In the genomic region with DNA sequence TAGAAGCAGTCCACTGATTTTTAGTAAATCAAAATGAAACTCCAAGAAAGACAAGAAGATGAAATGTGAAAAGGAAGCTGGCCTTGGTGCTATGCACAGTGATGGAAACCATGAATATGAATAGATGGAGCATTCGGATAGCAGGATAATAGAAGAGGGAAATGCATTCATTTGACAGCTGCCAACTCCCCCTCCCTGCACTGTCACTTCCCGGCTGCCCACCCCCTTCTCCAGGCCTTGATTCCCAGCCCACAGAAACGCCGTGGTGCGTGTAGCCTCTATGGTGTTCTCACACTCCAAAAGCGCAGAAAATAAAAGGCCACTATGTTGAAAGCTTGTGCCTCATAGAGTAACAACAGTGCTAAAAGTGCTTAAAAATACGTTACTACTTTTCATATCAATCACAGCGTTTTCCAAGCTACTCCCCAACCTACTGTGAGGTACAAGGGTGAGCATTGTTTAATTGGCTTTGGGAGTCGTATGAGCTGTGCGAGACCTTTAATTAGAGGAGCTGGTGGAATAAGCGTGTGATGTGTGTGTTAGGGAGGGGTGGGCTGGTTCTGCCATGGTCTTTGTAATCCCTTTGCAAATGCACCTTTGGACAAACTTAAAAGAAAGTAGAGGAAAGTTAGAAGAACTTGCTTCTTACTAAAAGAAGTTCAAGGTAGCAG, we compare ENCODE assay signal across 1 cellular context.
A peak's percentile ranks its signal among the peaks of the same experiment; 100 is the strongest.
TF ChIP-seq lines count a peak whose summit lies in the region.

No MANE protein-coding gene starts in this region.

TF ChIP-seq in H1, 55 proteins besides CTCF, POLR2A, EP300 and RAD21:
- TF ChIP-seq CHD2 (IDR thresholded peaks at IDR 0.05; ENCODE audit: low read length), result no peak
- TF ChIP-seq, protein P1, sequence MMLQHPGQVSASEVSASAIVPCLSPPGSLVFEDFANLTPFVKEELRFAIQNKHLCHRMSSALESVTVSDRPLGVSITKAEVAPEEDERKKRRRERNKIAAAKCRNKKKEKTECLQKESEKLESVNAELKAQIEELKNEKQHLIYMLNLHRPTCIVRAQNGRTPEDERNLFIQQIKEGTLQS (IDR thresholded peaks at IDR 0.05; ENCODE audit: insufficient read depth, low read depth, low read length), result no peak
- no peak for TF ChIP-seq TCF12 (IDR thresholded peaks at IDR 0.05; ENCODE audit: low read depth, low read length)
- no peak for TF ChIP-seq BRCA1 (IDR thresholded peaks at IDR 0.05; ENCODE audit: low read depth, low read length)
- peak; percentile 30 for TF ChIP-seq ASH2L (IDR thresholded peaks at IDR 0.05; ENCODE audit: low read length)
- TF ChIP-seq NRF1 (IDR thresholded peaks at IDR 0.05; ENCODE audit: low read depth, low read length), result no peak
- TF ChIP-seq CTBP2 (IDR thresholded peaks at IDR 0.05; ENCODE audit: borderline replicate concordance, insufficient read depth, insufficient read length, low read length), result peak; percentile 64
- TF ChIP-seq POLR2AphosphoS5 (IDR thresholded peaks at IDR 0.05; ENCODE audit: low read depth, low read length), result no peak
- no peak for TF ChIP-seq TEAD4 (IDR thresholded peaks at IDR 0.05; ENCODE audit: low read depth, low read length)
- no peak for TF ChIP-seq ZNF274 (IDR thresholded peaks at IDR 0.05; ENCODE audit: borderline replicate concordance, extremely low read depth, low read length)
- TF ChIP-seq HDAC6 (IDR thresholded peaks at IDR 0.05; ENCODE audit: low read depth, low read length), result no peak
- TF ChIP-seq CBX8 (IDR thresholded peaks at IDR 0.05; ENCODE audit: borderline replicate concordance, low read depth, low read length), result no peak
- TF ChIP-seq, protein P2, sequence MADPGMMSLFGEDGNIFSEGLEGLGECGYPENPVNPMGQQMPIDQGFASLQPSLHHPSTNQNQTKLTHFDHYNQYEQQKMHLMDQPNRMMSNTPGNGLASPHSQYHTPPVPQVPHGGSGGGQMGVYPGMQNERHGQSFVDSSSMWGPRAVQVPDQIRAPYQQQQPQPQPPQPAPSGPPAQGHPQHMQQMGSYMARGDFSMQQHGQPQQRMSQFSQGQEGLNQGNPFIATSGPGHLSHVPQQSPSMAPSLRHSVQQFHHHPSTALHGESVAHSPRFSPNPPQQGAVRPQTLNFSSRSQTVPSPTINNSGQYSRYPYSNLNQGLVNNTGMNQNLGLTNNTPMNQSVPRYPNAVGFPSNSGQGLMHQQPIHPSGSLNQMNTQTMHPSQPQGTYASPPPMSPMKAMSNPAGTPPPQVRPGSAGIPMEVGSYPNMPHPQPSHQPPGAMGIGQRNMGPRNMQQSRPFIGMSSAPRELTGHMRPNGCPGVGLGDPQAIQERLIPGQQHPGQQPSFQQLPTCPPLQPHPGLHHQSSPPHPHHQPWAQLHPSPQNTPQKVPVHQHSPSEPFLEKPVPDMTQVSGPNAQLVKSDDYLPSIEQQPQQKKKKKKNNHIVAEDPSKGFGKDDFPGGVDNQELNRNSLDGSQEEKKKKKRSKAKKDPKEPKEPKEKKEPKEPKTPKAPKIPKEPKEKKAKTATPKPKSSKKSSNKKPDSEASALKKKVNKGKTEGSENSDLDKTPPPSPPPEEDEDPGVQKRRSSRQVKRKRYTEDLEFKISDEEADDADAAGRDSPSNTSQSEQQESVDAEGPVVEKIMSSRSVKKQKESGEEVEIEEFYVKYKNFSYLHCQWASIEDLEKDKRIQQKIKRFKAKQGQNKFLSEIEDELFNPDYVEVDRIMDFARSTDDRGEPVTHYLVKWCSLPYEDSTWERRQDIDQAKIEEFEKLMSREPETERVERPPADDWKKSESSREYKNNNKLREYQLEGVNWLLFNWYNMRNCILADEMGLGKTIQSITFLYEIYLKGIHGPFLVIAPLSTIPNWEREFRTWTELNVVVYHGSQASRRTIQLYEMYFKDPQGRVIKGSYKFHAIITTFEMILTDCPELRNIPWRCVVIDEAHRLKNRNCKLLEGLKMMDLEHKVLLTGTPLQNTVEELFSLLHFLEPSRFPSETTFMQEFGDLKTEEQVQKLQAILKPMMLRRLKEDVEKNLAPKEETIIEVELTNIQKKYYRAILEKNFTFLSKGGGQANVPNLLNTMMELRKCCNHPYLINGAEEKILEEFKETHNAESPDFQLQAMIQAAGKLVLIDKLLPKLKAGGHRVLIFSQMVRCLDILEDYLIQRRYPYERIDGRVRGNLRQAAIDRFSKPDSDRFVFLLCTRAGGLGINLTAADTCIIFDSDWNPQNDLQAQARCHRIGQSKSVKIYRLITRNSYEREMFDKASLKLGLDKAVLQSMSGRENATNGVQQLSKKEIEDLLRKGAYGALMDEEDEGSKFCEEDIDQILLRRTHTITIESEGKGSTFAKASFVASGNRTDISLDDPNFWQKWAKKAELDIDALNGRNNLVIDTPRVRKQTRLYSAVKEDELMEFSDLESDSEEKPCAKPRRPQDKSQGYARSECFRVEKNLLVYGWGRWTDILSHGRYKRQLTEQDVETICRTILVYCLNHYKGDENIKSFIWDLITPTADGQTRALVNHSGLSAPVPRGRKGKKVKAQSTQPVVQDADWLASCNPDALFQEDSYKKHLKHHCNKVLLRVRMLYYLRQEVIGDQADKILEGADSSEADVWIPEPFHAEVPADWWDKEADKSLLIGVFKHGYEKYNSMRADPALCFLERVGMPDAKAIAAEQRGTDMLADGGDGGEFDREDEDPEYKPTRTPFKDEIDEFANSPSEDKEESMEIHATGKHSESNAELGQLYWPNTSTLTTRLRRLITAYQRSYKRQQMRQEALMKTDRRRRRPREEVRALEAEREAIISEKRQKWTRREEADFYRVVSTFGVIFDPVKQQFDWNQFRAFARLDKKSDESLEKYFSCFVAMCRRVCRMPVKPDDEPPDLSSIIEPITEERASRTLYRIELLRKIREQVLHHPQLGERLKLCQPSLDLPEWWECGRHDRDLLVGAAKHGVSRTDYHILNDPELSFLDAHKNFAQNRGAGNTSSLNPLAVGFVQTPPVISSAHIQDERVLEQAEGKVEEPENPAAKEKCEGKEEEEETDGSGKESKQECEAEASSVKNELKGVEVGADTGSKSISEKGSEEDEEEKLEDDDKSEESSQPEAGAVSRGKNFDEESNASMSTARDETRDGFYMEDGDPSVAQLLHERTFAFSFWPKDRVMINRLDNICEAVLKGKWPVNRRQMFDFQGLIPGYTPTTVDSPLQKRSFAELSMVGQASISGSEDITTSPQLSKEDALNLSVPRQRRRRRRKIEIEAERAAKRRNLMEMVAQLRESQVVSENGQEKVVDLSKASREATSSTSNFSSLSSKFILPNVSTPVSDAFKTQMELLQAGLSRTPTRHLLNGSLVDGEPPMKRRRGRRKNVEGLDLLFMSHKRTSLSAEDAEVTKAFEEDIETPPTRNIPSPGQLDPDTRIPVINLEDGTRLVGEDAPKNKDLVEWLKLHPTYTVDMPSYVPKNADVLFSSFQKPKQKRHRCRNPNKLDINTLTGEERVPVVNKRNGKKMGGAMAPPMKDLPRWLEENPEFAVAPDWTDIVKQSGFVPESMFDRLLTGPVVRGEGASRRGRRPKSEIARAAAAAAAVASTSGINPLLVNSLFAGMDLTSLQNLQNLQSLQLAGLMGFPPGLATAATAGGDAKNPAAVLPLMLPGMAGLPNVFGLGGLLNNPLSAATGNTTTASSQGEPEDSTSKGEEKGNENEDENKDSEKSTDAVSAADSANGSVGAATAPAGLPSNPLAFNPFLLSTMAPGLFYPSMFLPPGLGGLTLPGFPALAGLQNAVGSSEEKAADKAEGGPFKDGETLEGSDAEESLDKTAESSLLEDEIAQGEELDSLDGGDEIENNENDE (IDR thresholded peaks at IDR 0.05; ENCODE audit: insufficient replicate concordance, low read length), result no peak
- TF ChIP-seq, protein P3, sequence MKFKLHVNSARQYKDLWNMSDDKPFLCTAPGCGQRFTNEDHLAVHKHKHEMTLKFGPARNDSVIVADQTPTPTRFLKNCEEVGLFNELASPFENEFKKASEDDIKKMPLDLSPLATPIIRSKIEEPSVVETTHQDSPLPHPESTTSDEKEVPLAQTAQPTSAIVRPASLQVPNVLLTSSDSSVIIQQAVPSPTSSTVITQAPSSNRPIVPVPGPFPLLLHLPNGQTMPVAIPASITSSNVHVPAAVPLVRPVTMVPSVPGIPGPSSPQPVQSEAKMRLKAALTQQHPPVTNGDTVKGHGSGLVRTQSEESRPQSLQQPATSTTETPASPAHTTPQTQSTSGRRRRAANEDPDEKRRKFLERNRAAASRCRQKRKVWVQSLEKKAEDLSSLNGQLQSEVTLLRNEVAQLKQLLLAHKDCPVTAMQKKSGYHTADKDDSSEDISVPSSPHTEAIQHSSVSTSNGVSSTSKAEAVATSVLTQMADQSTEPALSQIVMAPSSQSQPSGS (IDR thresholded peaks at IDR 0.05; ENCODE audit: low read length), result no peak
- peak; percentile 65 to 79; a peak in 1 of 4 replicates for TF ChIP-seq SIN3A (conservative IDR thresholded peaks at IDR 0.05 in 1 of 2, IDR thresholded peaks at IDR 0.05 in 1 of 2; ENCODE audit: low read depth in 1 of 2, low read length in 2 of 2)
- TF ChIP-seq SAP30 (IDR thresholded peaks at IDR 0.05; ENCODE audit: insufficient read depth, insufficient replicate concordance, low read length), result no peak
- TF ChIP-seq, protein P4, sequence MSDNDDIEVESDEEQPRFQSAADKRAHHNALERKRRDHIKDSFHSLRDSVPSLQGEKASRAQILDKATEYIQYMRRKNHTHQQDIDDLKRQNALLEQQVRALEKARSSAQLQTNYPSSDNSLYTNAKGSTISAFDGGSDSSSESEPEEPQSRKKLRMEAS (IDR thresholded peaks at IDR 0.05), result no peak
- no peak for TF ChIP-seq PHF8 (conservative IDR thresholded peaks at IDR 0.05; ENCODE audit: low read depth, low read length)
- TF ChIP-seq, protein P5, sequence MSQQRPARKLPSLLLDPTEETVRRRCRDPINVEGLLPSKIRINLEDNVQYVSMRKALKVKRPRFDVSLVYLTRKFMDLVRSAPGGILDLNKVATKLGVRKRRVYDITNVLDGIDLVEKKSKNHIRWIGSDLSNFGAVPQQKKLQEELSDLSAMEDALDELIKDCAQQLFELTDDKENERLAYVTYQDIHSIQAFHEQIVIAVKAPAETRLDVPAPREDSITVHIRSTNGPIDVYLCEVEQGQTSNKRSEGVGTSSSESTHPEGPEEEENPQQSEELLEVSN (IDR thresholded peaks at IDR 0.05), result no peak
- TF ChIP-seq EGR1 (IDR thresholded peaks at IDR 0.05; ENCODE audit: borderline replicate concordance, low read depth, low read length), result no peak
